ENCODE assay signal across 1 cellular context in the genomic region with DNA sequence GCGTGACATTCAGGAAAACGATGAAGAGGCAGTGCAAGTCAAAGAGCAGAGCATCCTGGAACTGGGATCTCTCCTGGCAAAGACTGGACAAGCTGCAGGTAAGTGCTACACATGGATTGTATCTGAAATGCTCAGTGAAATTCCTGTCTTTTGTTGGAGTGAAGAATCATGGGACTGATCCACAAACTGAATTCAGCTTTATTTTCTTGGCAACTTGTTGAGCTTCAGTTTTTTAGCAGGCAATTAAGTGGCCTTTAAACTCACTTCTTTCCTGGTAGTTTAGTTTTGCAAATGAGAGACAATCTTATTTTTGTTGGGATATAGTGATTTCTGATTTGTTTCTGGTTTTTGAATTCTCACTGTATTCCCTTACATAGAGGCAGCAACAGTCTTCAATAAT.
TF ChIP-seq lines count a peak whose summit lies in the region.

No MANE protein-coding gene starts in this region.

TF ChIP-seq in HepG2, 621 proteins besides CTCF, POLR2A, EP300 and RAD21:
- TF ChIP-seq, protein P1, sequence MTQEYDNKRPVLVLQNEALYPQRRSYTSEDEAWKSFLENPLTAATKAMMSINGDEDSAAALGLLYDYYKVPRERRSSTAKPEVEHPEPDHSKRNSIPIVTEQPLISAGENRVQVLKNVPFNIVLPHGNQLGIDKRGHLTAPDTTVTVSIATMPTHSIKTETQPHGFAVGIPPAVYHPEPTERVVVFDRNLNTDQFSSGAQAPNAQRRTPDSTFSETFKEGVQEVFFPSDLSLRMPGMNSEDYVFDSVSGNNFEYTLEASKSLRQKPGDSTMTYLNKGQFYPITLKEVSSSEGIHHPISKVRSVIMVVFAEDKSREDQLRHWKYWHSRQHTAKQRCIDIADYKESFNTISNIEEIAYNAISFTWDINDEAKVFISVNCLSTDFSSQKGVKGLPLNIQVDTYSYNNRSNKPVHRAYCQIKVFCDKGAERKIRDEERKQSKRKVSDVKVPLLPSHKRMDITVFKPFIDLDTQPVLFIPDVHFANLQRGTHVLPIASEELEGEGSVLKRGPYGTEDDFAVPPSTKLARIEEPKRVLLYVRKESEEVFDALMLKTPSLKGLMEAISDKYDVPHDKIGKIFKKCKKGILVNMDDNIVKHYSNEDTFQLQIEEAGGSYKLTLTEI (CRISPR knock-in tag; conservative IDR thresholded peaks at IDR 0.05), result no peak
- TF ChIP-seq ZNF138 (CRISPR knock-in tag; IDR thresholded peaks at IDR 0.05; ENCODE audit: low read depth) (no peak), ZNF24 (IDR thresholded peaks at IDR 0.05) (no peak), ELF3 (CRISPR knock-in tag; IDR thresholded peaks at IDR 0.05) (no peak), STAG1 (CRISPR knock-in tag; IDR thresholded peaks at IDR 0.05) (no peak), ZNF121 (CRISPR knock-in tag; IDR thresholded peaks at IDR 0.05) (no peak)
